31 cellular contexts compared by ENCODE assay signal in genomic region chr1:20609541-20609940, GRCh38. TPM values are rescaled to one million over a fixed set of nuclear protein-coding genes. Genes with fewer than 3 reads are reported as not detected.
"Had no signal": no experiment of that assay in that cellular context is flagged by ENCODE, and none has a peak within 500 bp of the region (broad histone marks: within the 10 kb centered on the region; RNA-seq: fewer than 3 reads in every experiment).

No MANE protein-coding gene starts in this region.

- H3K9me3 Mint-ChIP-seq: activated naive CD4-positive, alpha-beta T cell treated with anti-CD3 and anti-CD28 coated beads, Interleukin-2, amount 10 ng/mL, durations not matched to agents 7 days and 5 days; activated naive CD8-positive, alpha-beta T cell treated with anti-CD3 and anti-CD28 coated beads, Interleukin-2, amount 10 ng/mL, durations not matched to agents 7 days and 5 days; activated T-helper 1 cell treated with anti-CD3 and anti-CD28 coated beads, Interleukin-12 subunit alpha, Interleukin-12 subunit beta, Interleukin-2, Interleukin-4 antibody, amounts not matched to agents 30 ng/mL and 10 ng/mL and 1 ng/mL, durations not matched to agents 14 hours and 24 hours and 36 hours had no signal

- H3K4me1 Mint-ChIP-seq: activated naive CD4-positive, alpha-beta T cell treated with anti-CD3 and anti-CD28 coated beads, Interleukin-2, amount 10 ng/mL, durations not matched to agents 7 days and 5 days; activated naive CD8-positive, alpha-beta T cell treated with anti-CD3 and anti-CD28 coated beads, Interleukin-2, amount 10 ng/mL, durations not matched to agents 7 days and 5 days had no signal

- H3K4me1 ChIP-seq: lower lobe of right lung, testis had no signal

- H3K27me3 ChIP-seq: ascending aorta, brain microvascular endothelial cell, gastrocnemius medialis, left lung, testis, transverse colon had no signal

- H3K27ac Mint-ChIP-seq: activated naive CD4-positive, alpha-beta T cell treated with anti-CD3 and anti-CD28 coated beads, Interleukin-2, amount 10 ng/mL, durations not matched to agents 7 days and 5 days; activated naive CD8-positive, alpha-beta T cell treated with anti-CD3 and anti-CD28 coated beads, Interleukin-2, amount 10 ng/mL, durations not matched to agents 7 days and 5 days; activated T-helper 1 cell treated with anti-CD3 and anti-CD28 coated beads, Interleukin-12 subunit alpha, Interleukin-12 subunit beta, Interleukin-2, Interleukin-4 antibody, amounts not matched to agents 30 ng/mL and 10 ng/mL and 1 ng/mL, durations not matched to agents 14 hours and 24 hours and 36 hours had no signal

- H3K27ac ChIP-seq: ascending aorta, brain microvascular endothelial cell, coronary artery, dorsolateral prefrontal cortex, gastrocnemius medialis, left lung, lower lobe of right lung, skin epidermis, testis, transverse colon had no signal

- H3K36me3 ChIP-seq: ascending aorta, brain microvascular endothelial cell, gastrocnemius medialis, lower lobe of right lung, transverse colon had no signal

- H3K9me3 ChIP-seq: ascending aorta, gastrocnemius medialis, left lung, lower lobe of right lung, testis, transverse colon had no signal

- H3K4me3 ChIP-seq: ascending aorta, coronary artery, dorsolateral prefrontal cortex, gastrocnemius medialis, left lung, lower lobe of right lung, skin epidermis, testis, transverse colon had no signal

- FAIRE-seq: islet of Langerhans had no signal

- DNase-seq: activated CD4-positive, alpha-beta T cell treated with anti-CD3 and anti-CD28 coated beads for 48 hours; activated CD4-positive, alpha-beta T cell treated with anti-CD3 and anti-CD28 coated beads, Interleukin-2, amount 50 U/mL, for 48 hours; activated CD8-positive, alpha-beta memory T cell treated with anti-CD3 and anti-CD28 coated beads for 24 hours; activated gamma-delta T cell; activated naive CD4-positive, alpha-beta T cell treated with anti-CD3 and anti-CD28 coated beads, Interleukin-2, amount 10 ng/mL, durations not matched to agents 7 days and 5 days; activated naive CD8-positive, alpha-beta T cell treated with anti-CD3 and anti-CD28 coated beads, Interleukin-2, amount 10 ng/mL, durations not matched to agents 7 days and 5 days; brain microvascular endothelial cell; dorsolateral prefrontal cortex; effector memory CD4-positive, alpha-beta T cell; erythroblast; gastrocnemius medialis; glutamatergic neuron; left lung; lower lobe of right lung; mesenchymal stem cell; posterior cingulate gyrus; right cardiac atrium; stimulated activated CD4-positive, alpha-beta T cell treated with anti-CD3 and anti-CD28 coated beads, Interleukin-12 subunit alpha, Interleukin-12 subunit beta, amount 100 ng/mL, for 4 hours; stimulated activated CD4-positive, alpha-beta T cell treated with anti-CD3 and anti-CD28 coated beads, Interleukin-4, amount 100 ng/mL, for 1 hour; stimulated activated naive CD8-positive, alpha-beta T cell treated with anti-CD3 and anti-CD28 coated beads, Interleukin-15, Interleukin-2, amounts not matched to agents 100 U/mL and 50 U/mL, for 24 hours; testis; transverse colon had no signal

- H3K4me3 Mint-ChIP-seq: activated naive CD4-positive, alpha-beta T cell treated with anti-CD3 and anti-CD28 coated beads, Interleukin-2, amount 10 ng/mL, durations not matched to agents 7 days and 5 days; activated naive CD8-positive, alpha-beta T cell treated with anti-CD3 and anti-CD28 coated beads, Interleukin-2, amount 10 ng/mL, durations not matched to agents 7 days and 5 days; activated T-helper 1 cell treated with anti-CD3 and anti-CD28 coated beads, Interleukin-12 subunit alpha, Interleukin-12 subunit beta, Interleukin-2, Interleukin-4 antibody, amounts not matched to agents 30 ng/mL and 10 ng/mL and 1 ng/mL, durations not matched to agents 14 hours and 24 hours and 36 hours had no signal

- H3K36me3 Mint-ChIP-seq: activated naive CD4-positive, alpha-beta T cell treated with anti-CD3 and anti-CD28 coated beads, Interleukin-2, amount 10 ng/mL, durations not matched to agents 7 days and 5 days; activated naive CD8-positive, alpha-beta T cell treated with anti-CD3 and anti-CD28 coated beads, Interleukin-2, amount 10 ng/mL, durations not matched to agents 7 days and 5 days had no signal

RNA-seq across cellular contexts. Expression of gene CDA, which starts 20.6 kb away (rescaled TPM):
- total RNA-seq: activated naive CD8-positive, alpha-beta T cell treated with anti-CD3 and anti-CD28 coated beads, Interleukin-2, amount 10 ng/mL, durations not matched to agents 7 days and 5 days; activated T-helper 1 cell treated with anti-CD3 and anti-CD28 coated beads, Interleukin-12 subunit alpha, Interleukin-12 subunit beta, Interleukin-2, Interleukin-4 antibody, amounts not matched to agents 30 ng/mL and 10 ng/mL and 1 ng/mL, durations not matched to agents 14 hours and 24 hours and 36 hours; cerebellum; T-helper 1 cell treated with Interleukin-12 subunit alpha and Interleukin-12 subunit beta and Interleukin-4 antibody, amounts not matched to agents 30 ng/mL and 1 ng/mL, for 36 hours had no signal
- polyA plus RNA-seq: neural cell had no signal

RNA-seq across cellular contexts. Expression of gene FAM43B, which starts 57.2 kb away (rescaled TPM):
- total RNA-seq: activated naive CD8-positive, alpha-beta T cell treated with anti-CD3 and anti-CD28 coated beads, Interleukin-2, amount 10 ng/mL, durations not matched to agents 7 days and 5 days; activated T-helper 1 cell treated with anti-CD3 and anti-CD28 coated beads, Interleukin-12 subunit alpha, Interleukin-12 subunit beta, Interleukin-2, Interleukin-4 antibody, amounts not matched to agents 30 ng/mL and 10 ng/mL and 1 ng/mL, durations not matched to agents 14 hours and 24 hours and 36 hours; mononuclear cell; T-helper 1 cell treated with Interleukin-12 subunit alpha and Interleukin-12 subunit beta and Interleukin-4 antibody, amounts not matched to agents 30 ng/mL and 1 ng/mL, for 36 hours; transverse colon had no signal
